1 cellular context compared by ENCODE assay signal in the genomic region with DNA sequence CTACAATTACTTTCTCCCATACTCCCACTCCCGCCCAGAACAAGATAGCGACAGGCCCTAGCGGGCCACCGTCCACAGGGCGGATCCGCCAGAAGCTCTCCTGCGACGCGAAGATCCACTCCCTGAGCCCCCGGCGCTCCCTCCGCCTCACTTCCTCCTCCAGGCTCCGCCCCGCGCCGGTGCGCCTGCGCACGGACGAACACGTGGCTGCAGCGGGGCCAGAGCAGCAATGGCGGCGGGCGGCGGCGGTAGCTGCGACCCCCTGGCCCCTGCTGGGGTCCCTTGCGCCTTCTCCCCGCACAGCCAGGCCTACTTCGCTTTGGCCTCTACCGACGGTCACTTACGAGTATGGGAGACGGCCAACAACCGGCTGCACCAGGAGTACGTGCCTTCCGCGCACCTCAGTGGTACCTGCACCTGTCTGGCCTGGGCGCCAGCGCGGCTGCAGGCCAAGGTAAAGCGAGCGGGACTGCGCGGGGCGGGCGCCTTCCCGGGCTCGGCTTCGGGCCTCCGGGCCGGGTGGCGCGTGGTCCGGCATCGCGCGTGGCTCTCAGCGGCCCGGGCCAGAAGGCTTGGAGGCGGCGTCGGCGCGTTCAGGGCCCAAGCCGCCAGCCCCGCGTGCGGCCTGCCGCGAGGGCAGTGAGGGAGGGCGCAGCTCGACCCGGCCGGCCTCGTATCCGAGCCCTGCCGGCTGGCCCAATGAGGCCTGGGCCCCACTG.
TF ChIP-seq lines count a peak whose summit lies in the region.

A gene with protein sequence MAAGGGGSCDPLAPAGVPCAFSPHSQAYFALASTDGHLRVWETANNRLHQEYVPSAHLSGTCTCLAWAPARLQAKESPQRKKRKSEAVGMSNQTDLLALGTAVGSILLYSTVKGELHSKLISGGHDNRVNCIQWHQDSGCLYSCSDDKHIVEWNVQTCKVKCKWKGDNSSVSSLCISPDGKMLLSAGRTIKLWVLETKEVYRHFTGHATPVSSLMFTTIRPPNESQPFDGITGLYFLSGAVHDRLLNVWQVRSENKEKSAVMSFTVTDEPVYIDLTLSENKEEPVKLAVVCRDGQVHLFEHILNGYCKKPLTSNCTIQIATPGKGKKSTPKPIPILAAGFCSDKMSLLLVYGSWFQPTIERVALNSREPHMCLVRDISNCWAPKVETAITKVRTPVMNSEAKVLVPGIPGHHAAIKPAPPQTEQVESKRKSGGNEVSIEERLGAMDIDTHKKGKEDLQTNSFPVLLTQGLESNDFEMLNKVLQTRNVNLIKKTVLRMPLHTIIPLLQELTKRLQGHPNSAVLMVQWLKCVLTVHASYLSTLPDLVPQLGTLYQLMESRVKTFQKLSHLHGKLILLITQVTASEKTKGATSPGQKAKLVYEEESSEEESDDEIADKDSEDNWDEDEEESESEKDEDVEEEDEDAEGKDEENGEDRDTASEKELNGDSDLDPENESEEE (plus strand): TSS at position 198 of the 719 bp plus-strand sequence. CDS start 32 bp downstream, at position 230.

TF ChIP-seq in HepG2, 621 proteins besides CTCF, POLR2A, EP300 and RAD21 (continued from another document and continues in another):
- TF ChIP-seq, protein P1, sequence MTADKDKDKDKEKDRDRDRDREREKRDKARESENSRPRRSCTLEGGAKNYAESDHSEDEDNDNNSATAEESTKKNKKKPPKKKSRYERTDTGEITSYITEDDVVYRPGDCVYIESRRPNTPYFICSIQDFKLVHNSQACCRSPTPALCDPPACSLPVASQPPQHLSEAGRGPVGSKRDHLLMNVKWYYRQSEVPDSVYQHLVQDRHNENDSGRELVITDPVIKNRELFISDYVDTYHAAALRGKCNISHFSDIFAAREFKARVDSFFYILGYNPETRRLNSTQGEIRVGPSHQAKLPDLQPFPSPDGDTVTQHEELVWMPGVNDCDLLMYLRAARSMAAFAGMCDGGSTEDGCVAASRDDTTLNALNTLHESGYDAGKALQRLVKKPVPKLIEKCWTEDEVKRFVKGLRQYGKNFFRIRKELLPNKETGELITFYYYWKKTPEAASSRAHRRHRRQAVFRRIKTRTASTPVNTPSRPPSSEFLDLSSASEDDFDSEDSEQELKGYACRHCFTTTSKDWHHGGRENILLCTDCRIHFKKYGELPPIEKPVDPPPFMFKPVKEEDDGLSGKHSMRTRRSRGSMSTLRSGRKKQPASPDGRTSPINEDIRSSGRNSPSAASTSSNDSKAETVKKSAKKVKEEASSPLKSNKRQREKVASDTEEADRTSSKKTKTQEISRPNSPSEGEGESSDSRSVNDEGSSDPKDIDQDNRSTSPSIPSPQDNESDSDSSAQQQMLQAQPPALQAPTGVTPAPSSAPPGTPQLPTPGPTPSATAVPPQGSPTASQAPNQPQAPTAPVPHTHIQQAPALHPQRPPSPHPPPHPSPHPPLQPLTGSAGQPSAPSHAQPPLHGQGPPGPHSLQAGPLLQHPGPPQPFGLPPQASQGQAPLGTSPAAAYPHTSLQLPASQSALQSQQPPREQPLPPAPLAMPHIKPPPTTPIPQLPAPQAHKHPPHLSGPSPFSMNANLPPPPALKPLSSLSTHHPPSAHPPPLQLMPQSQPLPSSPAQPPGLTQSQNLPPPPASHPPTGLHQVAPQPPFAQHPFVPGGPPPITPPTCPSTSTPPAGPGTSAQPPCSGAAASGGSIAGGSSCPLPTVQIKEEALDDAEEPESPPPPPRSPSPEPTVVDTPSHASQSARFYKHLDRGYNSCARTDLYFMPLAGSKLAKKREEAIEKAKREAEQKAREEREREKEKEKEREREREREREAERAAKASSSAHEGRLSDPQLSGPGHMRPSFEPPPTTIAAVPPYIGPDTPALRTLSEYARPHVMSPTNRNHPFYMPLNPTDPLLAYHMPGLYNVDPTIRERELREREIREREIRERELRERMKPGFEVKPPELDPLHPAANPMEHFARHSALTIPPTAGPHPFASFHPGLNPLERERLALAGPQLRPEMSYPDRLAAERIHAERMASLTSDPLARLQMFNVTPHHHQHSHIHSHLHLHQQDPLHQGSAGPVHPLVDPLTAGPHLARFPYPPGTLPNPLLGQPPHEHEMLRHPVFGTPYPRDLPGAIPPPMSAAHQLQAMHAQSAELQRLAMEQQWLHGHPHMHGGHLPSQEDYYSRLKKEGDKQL (CRISPR knock-in tag; IDR thresholded peaks at IDR 0.05; ENCODE audit: low read depth): peak; percentile 57; the same call in 1 of the 2 replicates
- no peak for TF ChIP-seq ATRX (CRISPR knock-in tag; IDR thresholded peaks at IDR 0.05; ENCODE audit: borderline replicate concordance)
- TF ChIP-seq ZNF703 (CRISPR knock-in tag; IDR thresholded peaks at IDR 0.05; ENCODE audit: borderline replicate concordance): no peak
- TF ChIP-seq ZFP36L1 (CRISPR knock-in tag; IDR thresholded peaks at IDR 0.05): peak; percentile 90; the same call in 1 of the 2 replicates
- TF ChIP-seq, protein P2, sequence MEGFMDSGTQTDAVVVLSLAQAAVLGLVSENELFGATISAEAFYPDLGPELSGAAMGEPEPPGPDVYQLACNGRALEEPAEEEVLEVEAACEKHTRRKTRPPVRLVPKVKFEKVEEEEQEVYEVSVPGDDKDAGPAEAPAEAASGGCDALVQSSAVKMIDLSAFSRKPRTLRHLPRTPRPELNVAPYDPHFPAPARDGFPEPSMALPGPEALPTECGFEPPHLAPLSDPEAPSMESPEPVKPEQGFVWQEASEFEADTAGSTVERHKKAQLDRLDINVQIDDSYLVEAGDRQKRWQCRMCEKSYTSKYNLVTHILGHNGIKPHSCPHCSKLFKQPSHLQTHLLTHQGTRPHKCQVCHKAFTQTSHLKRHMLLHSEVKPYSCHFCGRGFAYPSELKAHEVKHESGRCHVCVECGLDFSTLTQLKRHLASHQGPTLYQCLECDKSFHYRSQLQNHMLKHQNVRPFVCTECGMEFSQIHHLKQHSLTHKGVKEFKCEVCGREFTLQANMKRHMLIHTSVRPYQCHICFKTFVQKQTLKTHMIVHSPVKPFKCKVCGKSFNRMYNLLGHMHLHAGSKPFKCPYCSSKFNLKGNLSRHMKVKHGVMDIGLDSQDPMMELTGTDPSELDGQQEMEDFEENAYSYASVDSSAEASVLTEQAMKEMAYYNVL (CRISPR knock-in tag; IDR thresholded peaks at IDR 0.05; ENCODE audit: borderline replicate concordance): peak; percentile 26; the same call in 1 of the 2 replicates
- peak; percentile 59; the same call in 1 of the 2 replicates for TF ChIP-seq ZNF709 (CRISPR knock-in tag; IDR thresholded peaks at IDR 0.05)
- TF ChIP-seq SALL1 (CRISPR knock-in tag; IDR thresholded peaks at IDR 0.05): peak; percentile 94
- no peak for TF ChIP-seq ZNF260 (CRISPR knock-in tag; IDR thresholded peaks at IDR 0.05; ENCODE audit: borderline replicate concordance, low read depth)
- TF ChIP-seq, protein P3, sequence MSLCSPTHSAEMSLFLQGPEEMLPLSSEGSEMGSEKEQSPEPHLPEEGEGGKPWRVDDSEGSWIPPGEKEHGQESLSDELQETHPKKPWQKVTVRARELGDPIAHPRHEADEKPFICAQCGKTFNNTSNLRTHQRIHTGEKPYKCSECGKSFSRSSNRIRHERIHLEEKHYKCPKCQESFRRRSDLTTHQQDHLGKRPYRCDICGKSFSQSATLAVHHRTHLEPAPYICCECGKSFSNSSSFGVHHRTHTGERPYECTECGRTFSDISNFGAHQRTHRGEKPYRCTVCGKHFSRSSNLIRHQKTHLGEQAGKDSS (CRISPR knock-in tag; IDR thresholded peaks at IDR 0.05; ENCODE audit: borderline replicate concordance, low read depth): 0 out of 2 replicates have a peak, but pooled peaks have one; percentile 22
- TF ChIP-seq CENPT (CRISPR knock-in tag; IDR thresholded peaks at IDR 0.05; ENCODE audit: low read depth): no peak
- TF ChIP-seq ELF3 (CRISPR knock-in tag; IDR thresholded peaks at IDR 0.05): peak; percentile 99
- TF ChIP-seq ZFP36 (IDR thresholded peaks at IDR 0.05; ENCODE audit: borderline replicate concordance, low read depth, low read length, partially characterized antibody): no peak
- peak; percentile 29; the same call in 1 of the 2 replicates for TF ChIP-seq RAD51 (IDR thresholded peaks at IDR 0.05; ENCODE audit: borderline replicate concordance)
- TF ChIP-seq, protein P4, sequence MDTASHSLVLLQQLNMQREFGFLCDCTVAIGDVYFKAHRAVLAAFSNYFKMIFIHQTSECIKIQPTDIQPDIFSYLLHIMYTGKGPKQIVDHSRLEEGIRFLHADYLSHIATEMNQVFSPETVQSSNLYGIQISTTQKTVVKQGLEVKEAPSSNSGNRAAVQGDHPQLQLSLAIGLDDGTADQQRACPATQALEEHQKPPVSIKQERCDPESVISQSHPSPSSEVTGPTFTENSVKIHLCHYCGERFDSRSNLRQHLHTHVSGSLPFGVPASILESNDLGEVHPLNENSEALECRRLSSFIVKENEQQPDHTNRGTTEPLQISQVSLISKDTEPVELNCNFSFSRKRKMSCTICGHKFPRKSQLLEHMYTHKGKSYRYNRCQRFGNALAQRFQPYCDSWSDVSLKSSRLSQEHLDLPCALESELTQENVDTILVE (CRISPR knock-in tag; IDR thresholded peaks at IDR 0.05): peak; percentile 63; the same call in 1 of the 2 replicates
- TF ChIP-seq ZSCAN21 (CRISPR knock-in tag; IDR thresholded peaks at IDR 0.05; ENCODE audit: borderline replicate concordance): peak; percentile 83; the same call in 1 of the 2 replicates
- TF ChIP-seq ZMYM4 (CRISPR knock-in tag; IDR thresholded peaks at IDR 0.05): peak; percentile 96
- TF ChIP-seq, protein P5, sequence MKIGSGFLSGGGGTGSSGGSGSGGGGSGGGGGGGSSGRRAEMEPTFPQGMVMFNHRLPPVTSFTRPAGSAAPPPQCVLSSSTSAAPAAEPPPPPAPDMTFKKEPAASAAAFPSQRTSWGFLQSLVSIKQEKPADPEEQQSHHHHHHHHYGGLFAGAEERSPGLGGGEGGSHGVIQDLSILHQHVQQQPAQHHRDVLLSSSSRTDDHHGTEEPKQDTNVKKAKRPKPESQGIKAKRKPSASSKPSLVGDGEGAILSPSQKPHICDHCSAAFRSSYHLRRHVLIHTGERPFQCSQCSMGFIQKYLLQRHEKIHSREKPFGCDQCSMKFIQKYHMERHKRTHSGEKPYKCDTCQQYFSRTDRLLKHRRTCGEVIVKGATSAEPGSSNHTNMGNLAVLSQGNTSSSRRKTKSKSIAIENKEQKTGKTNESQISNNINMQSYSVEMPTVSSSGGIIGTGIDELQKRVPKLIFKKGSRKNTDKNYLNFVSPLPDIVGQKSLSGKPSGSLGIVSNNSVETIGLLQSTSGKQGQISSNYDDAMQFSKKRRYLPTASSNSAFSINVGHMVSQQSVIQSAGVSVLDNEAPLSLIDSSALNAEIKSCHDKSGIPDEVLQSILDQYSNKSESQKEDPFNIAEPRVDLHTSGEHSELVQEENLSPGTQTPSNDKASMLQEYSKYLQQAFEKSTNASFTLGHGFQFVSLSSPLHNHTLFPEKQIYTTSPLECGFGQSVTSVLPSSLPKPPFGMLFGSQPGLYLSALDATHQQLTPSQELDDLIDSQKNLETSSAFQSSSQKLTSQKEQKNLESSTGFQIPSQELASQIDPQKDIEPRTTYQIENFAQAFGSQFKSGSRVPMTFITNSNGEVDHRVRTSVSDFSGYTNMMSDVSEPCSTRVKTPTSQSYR (CRISPR knock-in tag; IDR thresholded peaks at IDR 0.05; ENCODE audit: borderline replicate concordance): peak; percentile 51
- no peak for TF ChIP-seq ZNF432 (CRISPR knock-in tag; IDR thresholded peaks at IDR 0.05; ENCODE audit: borderline replicate concordance)
- TF ChIP-seq ZNF17 (CRISPR knock-in tag; IDR thresholded peaks at IDR 0.05): no peak
- TF ChIP-seq PITX1 (CRISPR knock-in tag; IDR thresholded peaks at IDR 0.05): peak; percentile 74
- no peak for TF ChIP-seq HMG20A (CRISPR knock-in tag; IDR thresholded peaks at IDR 0.05; ENCODE audit: borderline replicate concordance)
- TF ChIP-seq, protein P6, sequence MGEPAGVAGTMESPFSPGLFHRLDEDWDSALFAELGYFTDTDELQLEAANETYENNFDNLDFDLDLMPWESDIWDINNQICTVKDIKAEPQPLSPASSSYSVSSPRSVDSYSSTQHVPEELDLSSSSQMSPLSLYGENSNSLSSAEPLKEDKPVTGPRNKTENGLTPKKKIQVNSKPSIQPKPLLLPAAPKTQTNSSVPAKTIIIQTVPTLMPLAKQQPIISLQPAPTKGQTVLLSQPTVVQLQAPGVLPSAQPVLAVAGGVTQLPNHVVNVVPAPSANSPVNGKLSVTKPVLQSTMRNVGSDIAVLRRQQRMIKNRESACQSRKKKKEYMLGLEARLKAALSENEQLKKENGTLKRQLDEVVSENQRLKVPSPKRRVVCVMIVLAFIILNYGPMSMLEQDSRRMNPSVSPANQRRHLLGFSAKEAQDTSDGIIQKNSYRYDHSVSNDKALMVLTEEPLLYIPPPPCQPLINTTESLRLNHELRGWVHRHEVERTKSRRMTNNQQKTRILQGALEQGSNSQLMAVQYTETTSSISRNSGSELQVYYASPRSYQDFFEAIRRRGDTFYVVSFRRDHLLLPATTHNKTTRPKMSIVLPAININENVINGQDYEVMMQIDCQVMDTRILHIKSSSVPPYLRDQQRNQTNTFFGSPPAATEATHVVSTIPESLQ (CRISPR knock-in tag; conservative IDR thresholded peaks at IDR 0.05): peak; percentile 73
- TF ChIP-seq BHLHE40 (IDR thresholded peaks at IDR 0.05; ENCODE audit: low read length): peak; percentile 21; the same call in 1 of the 2 replicates
- TF ChIP-seq, protein P7, sequence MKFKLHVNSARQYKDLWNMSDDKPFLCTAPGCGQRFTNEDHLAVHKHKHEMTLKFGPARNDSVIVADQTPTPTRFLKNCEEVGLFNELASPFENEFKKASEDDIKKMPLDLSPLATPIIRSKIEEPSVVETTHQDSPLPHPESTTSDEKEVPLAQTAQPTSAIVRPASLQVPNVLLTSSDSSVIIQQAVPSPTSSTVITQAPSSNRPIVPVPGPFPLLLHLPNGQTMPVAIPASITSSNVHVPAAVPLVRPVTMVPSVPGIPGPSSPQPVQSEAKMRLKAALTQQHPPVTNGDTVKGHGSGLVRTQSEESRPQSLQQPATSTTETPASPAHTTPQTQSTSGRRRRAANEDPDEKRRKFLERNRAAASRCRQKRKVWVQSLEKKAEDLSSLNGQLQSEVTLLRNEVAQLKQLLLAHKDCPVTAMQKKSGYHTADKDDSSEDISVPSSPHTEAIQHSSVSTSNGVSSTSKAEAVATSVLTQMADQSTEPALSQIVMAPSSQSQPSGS (CRISPR knock-in tag; IDR thresholded peaks at IDR 0.05): peak; percentile 54; the same call in 1 of the 2 replicates
- peak; percentile 70; the same call in 1 of the 2 replicates for TF ChIP-seq ZNF749 (CRISPR knock-in tag; IDR thresholded peaks at IDR 0.05; ENCODE audit: borderline replicate concordance)
- no peak for TF ChIP-seq ZNF496 (CRISPR knock-in tag; IDR thresholded peaks at IDR 0.05; ENCODE audit: insufficient replicate concordance)
- 0 out of 2 replicates have a peak, but pooled peaks have one; percentile 51 for TF ChIP-seq RFXAP (CRISPR knock-in tag; IDR thresholded peaks at IDR 0.05; ENCODE audit: borderline replicate concordance)
- TF ChIP-seq SRY (CRISPR knock-in tag; IDR thresholded peaks at IDR 0.05): peak; percentile 96
- TF ChIP-seq ZMAT3 (CRISPR knock-in tag; conservative IDR thresholded peaks at IDR 0.05): peak; percentile 90
- TF ChIP-seq ZNF251 (CRISPR knock-in tag; IDR thresholded peaks at IDR 0.05): no peak; the same call in 1 of the 2 replicates
- TF ChIP-seq HNF4A (CRISPR knock-in tag; IDR thresholded peaks at IDR 0.05): 0 out of 2 replicates have a peak, but pooled peaks have one; percentile 10
- peak; percentile 74 for TF ChIP-seq CBX5 (CRISPR knock-in tag; IDR thresholded peaks at IDR 0.05; ENCODE audit: borderline replicate concordance)
- TF ChIP-seq ZNF577 (CRISPR knock-in tag; IDR thresholded peaks at IDR 0.05; ENCODE audit: borderline replicate concordance, low read depth): no peak
- TF ChIP-seq, protein P8, sequence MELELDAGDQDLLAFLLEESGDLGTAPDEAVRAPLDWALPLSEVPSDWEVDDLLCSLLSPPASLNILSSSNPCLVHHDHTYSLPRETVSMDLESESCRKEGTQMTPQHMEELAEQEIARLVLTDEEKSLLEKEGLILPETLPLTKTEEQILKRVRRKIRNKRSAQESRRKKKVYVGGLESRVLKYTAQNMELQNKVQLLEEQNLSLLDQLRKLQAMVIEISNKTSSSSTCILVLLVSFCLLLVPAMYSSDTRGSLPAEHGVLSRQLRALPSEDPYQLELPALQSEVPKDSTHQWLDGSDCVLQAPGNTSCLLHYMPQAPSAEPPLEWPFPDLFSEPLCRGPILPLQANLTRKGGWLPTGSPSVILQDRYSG (CRISPR knock-in tag; IDR thresholded peaks at IDR 0.05): no peak; the same call in 1 of the 2 replicates
- TF ChIP-seq MTF2 (CRISPR knock-in tag; IDR thresholded peaks at IDR 0.05; ENCODE audit: borderline replicate concordance): no peak
